ENCODE assay signal across 8 cellular contexts in genomic region chr19:9323557-9323918, GRCh38. TPM values are rescaled to one million over a fixed set of nuclear protein-coding genes. Genes with fewer than 3 reads are reported as not detected.
DNase-seq lines count a peak whose midpoint lies in the region; ATAC-seq and TF ChIP-seq lines count a peak whose summit lies in the region.

No MANE protein-coding gene starts in this region.

- intact Hi-C loops in activated T-helper 1 cell treated with anti-CD3 and anti-CD28 coated beads, Interleukin-12 subunit alpha, Interleukin-12 subunit beta, Interleukin-2, Interleukin-4 antibody, amounts not matched to agents 30 ng/mL and 10 ng/mL and 1 ng/mL, durations not matched to agents 14 hours and 24 hours and 36 hours (cut with micrococcal nuclease): no loop called here

- peak overlapping the region; percentile 92 for H3K27ac Mint-ChIP-seq in activated T-helper 1 cell treated with anti-CD3 and anti-CD28 coated beads, Interleukin-12 subunit alpha, Interleukin-12 subunit beta, Interleukin-2, Interleukin-4 antibody, amounts not matched to agents 30 ng/mL and 10 ng/mL and 1 ng/mL, durations not matched to agents 14 hours and 24 hours and 36 hours
- H3K27ac Mint-ChIP-seq in nephron (peak overlapping the region; percentile 96 to 98 (median 97)), type B pancreatic cell (peak overlapping the region; percentile 92)

- peaks cover 50% of the 10 kb centered on the region for H3K9me3 Mint-ChIP-seq in activated T-helper 1 cell treated with anti-CD3 and anti-CD28 coated beads, Interleukin-12 subunit alpha, Interleukin-12 subunit beta, Interleukin-2, Interleukin-4 antibody, amounts not matched to agents 30 ng/mL and 10 ng/mL and 1 ng/mL, durations not matched to agents 14 hours and 24 hours and 36 hours
- H3K9me3 Mint-ChIP-seq in nephron: peaks cover 58% of the 10 kb centered on the region
- H3K9me3 Mint-ChIP-seq in type B pancreatic cell: peaks cover 12% of the 10 kb centered on the region

- ATAC-seq in GM19035 (IDR thresholded peaks at IDR 0.05; ENCODE audit: unreplicated experiment) (peak; percentile 40), HG03280 (IDR thresholded peaks at IDR 0.05; ENCODE audit: unreplicated experiment) (peak; percentile 39)

- TF ChIP-seq CTCF in nephron (IDR thresholded peaks at IDR 0.05; ENCODE audit: unreplicated experiment in 3 of 3): no peak
- TF ChIP-seq CTCF in type B pancreatic cell (conservative IDR thresholded peaks at IDR 0.05): no peak

- no peaks in the 10 kb centered on the region for H3K27me3 Mint-ChIP-seq in activated T-helper 1 cell treated with anti-CD3 and anti-CD28 coated beads, Interleukin-12 subunit alpha, Interleukin-12 subunit beta, Interleukin-2, Interleukin-4 antibody, amounts not matched to agents 30 ng/mL and 10 ng/mL and 1 ng/mL, durations not matched to agents 14 hours and 24 hours and 36 hours (ENCODE audit: insufficient read depth)
- H3K27me3 Mint-ChIP-seq in nephron (ENCODE audit: low read depth) (no peaks in the 10 kb centered on the region), type B pancreatic cell (no peaks in the 10 kb centered on the region)

- DNase-seq in CD1c-positive myeloid dendritic cell (ENCODE audit: extremely low spot score) (peak; percentile 72), NCI-H524 treated with DMSO at 0.1 percent for 48 hours (lab: John Stamatoyannopoulos, UW) (peak; percentile 68), fibroblast of the conjunctiva (ENCODE audit: low read depth) (peak; percentile 65), type B pancreatic cell (ENCODE audit: extremely low spot score, unreplicated experiment) (no peak)
- peak; percentile 28 for DNase-seq in activated T-helper 1 cell treated with anti-CD3 and anti-CD28 coated beads, Interleukin-12 subunit alpha, Interleukin-12 subunit beta, Interleukin-2, Interleukin-4 antibody, amounts not matched to agents 30 ng/mL and 10 ng/mL and 1 ng/mL, durations not matched to agents 14 hours and 24 hours and 36 hours (ENCODE audit: low spot score)

- peaks cover 17% of the 10 kb centered on the region for H3K36me3 Mint-ChIP-seq in activated T-helper 1 cell treated with anti-CD3 and anti-CD28 coated beads, Interleukin-12 subunit alpha, Interleukin-12 subunit beta, Interleukin-2, Interleukin-4 antibody, amounts not matched to agents 30 ng/mL and 10 ng/mL and 1 ng/mL, durations not matched to agents 14 hours and 24 hours and 36 hours (ENCODE audit: low read depth)
- H3K36me3 Mint-ChIP-seq in nephron (ENCODE audit: low read depth) (peaks cover 60% of the 10 kb centered on the region), type B pancreatic cell (peaks cover 32% of the 10 kb centered on the region)

- H3K4me1 Mint-ChIP-seq in activated T-helper 1 cell treated with anti-CD3 and anti-CD28 coated beads, Interleukin-12 subunit alpha, Interleukin-12 subunit beta, Interleukin-2, Interleukin-4 antibody, amounts not matched to agents 30 ng/mL and 10 ng/mL and 1 ng/mL, durations not matched to agents 14 hours and 24 hours and 36 hours (ENCODE audit: low read depth): peaks cover 25% of the 10 kb centered on the region
- H3K4me1 Mint-ChIP-seq in nephron: peaks cover 8% of the 10 kb centered on the region
- H3K4me1 Mint-ChIP-seq in type B pancreatic cell (ENCODE audit: unreplicated experiment): no peaks in the 10 kb centered on the region

- H3K4me3 Mint-ChIP-seq in activated T-helper 1 cell treated with anti-CD3 and anti-CD28 coated beads, Interleukin-12 subunit alpha, Interleukin-12 subunit beta, Interleukin-2, Interleukin-4 antibody, amounts not matched to agents 30 ng/mL and 10 ng/mL and 1 ng/mL, durations not matched to agents 14 hours and 24 hours and 36 hours: peak overlapping the region; percentile 89
- peak overlapping the region; percentile 90 to 94 (median 90) for H3K4me3 Mint-ChIP-seq in nephron
- peak overlapping the region; percentile 93 for H3K4me3 Mint-ChIP-seq in type B pancreatic cell

RNA-seq across cellular contexts. Expression of gene ZNF559, which starts 0.4 kb away (rescaled TPM):
- 5.0 and 6.4 TPM in 2 replicates for total RNA-seq in activated T-helper 1 cell treated with anti-CD3 and anti-CD28 coated beads, Interleukin-12 subunit alpha, Interleukin-12 subunit beta, Interleukin-2, Interleukin-4 antibody, amounts not matched to agents 30 ng/mL and 10 ng/mL and 1 ng/mL, durations not matched to agents 14 hours and 24 hours and 36 hours
- total RNA-seq in type B pancreatic cell (ENCODE audit: low replicate concordance): 19.6 and 33.2 TPM in 2 replicates

RNA-seq across cellular contexts. Expression of gene ZNF699, which starts 13.9 kb away (rescaled TPM):
- total RNA-seq in activated T-helper 1 cell treated with anti-CD3 and anti-CD28 coated beads, Interleukin-12 subunit alpha, Interleukin-12 subunit beta, Interleukin-2, Interleukin-4 antibody, amounts not matched to agents 30 ng/mL and 10 ng/mL and 1 ng/mL, durations not matched to agents 14 hours and 24 hours and 36 hours: 4.7 and 5.0 TPM in 2 replicates
- total RNA-seq in type B pancreatic cell (ENCODE audit: low replicate concordance): 6.0 and 7.3 TPM in 2 replicates

RNA-seq across cellular contexts. Expression of gene ZNF177, which starts 39.3 kb away (rescaled TPM):
- total RNA-seq in activated T-helper 1 cell treated with anti-CD3 and anti-CD28 coated beads, Interleukin-12 subunit alpha, Interleukin-12 subunit beta, Interleukin-2, Interleukin-4 antibody, amounts not matched to agents 30 ng/mL and 10 ng/mL and 1 ng/mL, durations not matched to agents 14 hours and 24 hours and 36 hours: 0.18 TPM in 1 of 2 replicates, not detected in the other
- total RNA-seq in type B pancreatic cell (ENCODE audit: low replicate concordance): 4.1 and 10.6 TPM in 2 replicates
